ENCODE assay signal across 15 cellular contexts in the genomic region with DNA sequence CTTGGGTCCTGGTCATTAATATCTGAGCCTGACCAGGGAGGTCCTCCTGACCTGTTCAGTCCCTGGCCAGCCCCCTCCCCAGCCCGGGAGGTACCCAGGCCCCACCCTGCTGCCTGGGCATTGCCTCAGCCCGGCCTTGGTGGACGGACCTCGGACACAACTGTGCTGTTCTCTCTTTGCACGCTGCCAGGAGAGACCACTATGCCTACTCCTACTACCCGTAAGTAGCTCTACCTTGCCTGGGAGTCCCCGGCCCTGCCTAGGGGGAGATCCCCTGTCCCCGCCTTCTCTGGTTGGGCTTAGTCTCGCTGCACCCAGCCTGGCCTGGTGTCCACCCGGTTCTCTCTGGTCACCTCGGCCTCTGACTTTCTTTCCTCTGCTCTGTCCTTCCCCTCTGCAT. TPM values are rescaled to one million over a fixed set of nuclear protein-coding genes. Genes with fewer than 3 reads are reported as not detected.
DNase-seq lines count a peak whose midpoint lies in the region; TF ChIP-seq lines count a peak whose summit lies in the region.
"Had no signal": no experiment of that assay in that cellular context is flagged by ENCODE, and none has a peak within 500 bp of the region (broad histone marks: within the 10 kb centered on the region; RNA-seq: fewer than 3 reads in every experiment).

No MANE protein-coding gene starts in this region.

- H3K23me2 ChIP-seq in H9 (ENCODE audit: insufficient read length, low read depth, low read length, poor library complexity, severe bottlenecking), result no peaks in the 10 kb centered on the region

- no peak overlapping the region for H2BK15ac ChIP-seq in H9 (ENCODE audit: low read depth, low read length)

- no peak overlapping the region for H3K14ac ChIP-seq in H9 (ENCODE audit: insufficient read depth, low read length)

- no peak overlapping the region for H3K4me3 ChIP-seq in osteoblast (ENCODE audit: insufficient read depth, low read length)
- H3K4me3 ChIP-seq: A549, HAP-1 had no signal

- H2BK5ac ChIP-seq in H9 (ENCODE audit: insufficient read length, low read length), result no peak overlapping the region

- DNase-seq in H9 (no peak), chondrocyte (ENCODE audit: low spot score) (peak; percentile 66), osteoblast (ENCODE audit: insufficient read length, low spot score, missing footprints) (peak; percentile 72), NCI-H510A treated with DMSO at 0.1 percent for 48 hours (lab: John Stamatoyannopoulos, UW) (no peak), ureter (ENCODE audit: low spot score) (no peak), globus pallidus (ENCODE audit: low spot score) (no peak)
- DNase-seq: BE2C; CD4-positive, alpha-beta memory T cell; DMS153; DMS79 treated with DMSO at 0.1 percent for 48 hours; EL; GOT3 had no signal

- H3K27ac ChIP-seq in H9 (ENCODE audit: insufficient read length, low read depth, low read length) (no peak overlapping the region), osteoblast (ENCODE audit: low read depth, low read length) (no peak overlapping the region)
- H3K27ac ChIP-seq: A549, C4-2B had no signal

- H3K36me3 Mint-ChIP-seq in H9 (ENCODE audit: insufficient read depth in 1 of 3, low read depth in 3 of 3) (peaks cover 2 to 35% (median 27%) of the 10 kb centered on the region in 3 experiments; a peak in 5 of 7 replicates), chondrocyte (ENCODE audit: low read depth) (peaks cover 8% of the 10 kb centered on the region)
- H3K36me3 Mint-ChIP-seq: CD4-positive, alpha-beta memory T cell had no signal

- no peak overlapping the region for H3K18ac ChIP-seq in H9 (ENCODE audit: insufficient read length, low read depth, low read length)

- H3K9ac ChIP-seq in H9 (ENCODE audit: extremely low read depth, insufficient read length, low read length), result no peak overlapping the region

- H2AK5ac ChIP-seq in H9 (ENCODE audit: insufficient read length, low read length), result no peak overlapping the region

- H2BK12ac ChIP-seq in H9 (ENCODE audit: insufficient read length, low read depth, low read length), result no peak overlapping the region

- H3K36me3 ChIP-seq in osteoblast (ENCODE audit: insufficient read depth, low read length), result no peaks in the 10 kb centered on the region
- H3K36me3 ChIP-seq: BE2C had no signal

- no peaks in the 10 kb centered on the region for H3K79me2 ChIP-seq in H9 (ENCODE audit: insufficient read depth, low read length)
- no peaks in the 10 kb centered on the region for H3K79me2 ChIP-seq in osteoblast (ENCODE audit: insufficient read depth, low read length)

- H3K27me3 ChIP-seq in H9 (ENCODE audit: insufficient read depth, low read length) (no peaks in the 10 kb centered on the region), osteoblast (ENCODE audit: insufficient read depth, low read length) (no peaks in the 10 kb centered on the region)
- H3K27me3 ChIP-seq: BE2C had no signal

- H3K4me1 Mint-ChIP-seq in H9, result peaks cover 3 to 14% of the 10 kb centered on the region in 2 experiments; a peak in 3 of 4 replicates
- H3K4me1 Mint-ChIP-seq in chondrocyte (ENCODE audit: low read depth), result no peaks in the 10 kb centered on the region
- H3K4me1 Mint-ChIP-seq: CD4-positive, alpha-beta memory T cell had no signal

- no peaks in the 10 kb centered on the region for H3K9me3 Mint-ChIP-seq in H9
- no peaks in the 10 kb centered on the region for H3K9me3 Mint-ChIP-seq in chondrocyte (ENCODE audit: low read depth)
- H3K9me3 Mint-ChIP-seq: CD4-positive, alpha-beta memory T cell had no signal

- no peak overlapping the region for H3K4me2 ChIP-seq in H9 (ENCODE audit: insufficient read depth, insufficient read length, low read length)
- H3K4me2 ChIP-seq in osteoblast (ENCODE audit: insufficient read depth, low read length), result no peak overlapping the region
- H3K4me2 ChIP-seq: A549 had no signal

- no peak overlapping the region for H2BK20ac ChIP-seq in H9 (ENCODE audit: low read depth, low read length, poor library complexity, severe bottlenecking)

- H4K20me1 ChIP-seq in H9 (ENCODE audit: control insufficient read depth, insufficient read depth, insufficient read length) (no peaks in the 10 kb centered on the region), osteoblast (ENCODE audit: insufficient read depth, low read length) (no peaks in the 10 kb centered on the region)

- no peak overlapping the region for H3T11ph ChIP-seq in H9 (ENCODE audit: low read length)

- no peak overlapping the region for H2AFZ ChIP-seq in H9 (ENCODE audit: low read length)
- H2AFZ ChIP-seq in osteoblast (ENCODE audit: low read length), result no peak overlapping the region

- H2BK120ac ChIP-seq in H9 (ENCODE audit: low read depth, low read length, poor library complexity, severe bottlenecking), result no peak overlapping the region

- H3K23ac ChIP-seq in H9 (ENCODE audit: insufficient read length, low read depth, low read length), result no peak overlapping the region

- H4K91ac ChIP-seq in H9 (ENCODE audit: insufficient read length, low read depth, low read length), result no peak overlapping the region

- H3K4ac ChIP-seq in H9 (ENCODE audit: low read depth, low read length), result no peak overlapping the region

- H3K4me1 ChIP-seq in H9 (ENCODE audit: insufficient read depth, low read length), result no peaks in the 10 kb centered on the region
- no peaks in the 10 kb centered on the region for H3K4me1 ChIP-seq in osteoblast (ENCODE audit: insufficient read depth, low read length)
- H3K4me1 ChIP-seq: A549, BE2C, HAP-1 had no signal

- TF ChIP-seq CTCF in H9 (conservative IDR thresholded peaks at IDR 0.05) (no peak), chondrocyte (IDR thresholded peaks at IDR 0.05) (no peak), osteoblast (IDR thresholded peaks at IDR 0.05; ENCODE audit: extremely low read depth, low read depth, low read length) (no peak)

- H3K79me1 ChIP-seq in H9 (ENCODE audit: insufficient read depth, low read depth, low read length, poor library complexity, severe bottlenecking), result no peaks in the 10 kb centered on the region

- H4K8ac ChIP-seq in H9 (replicated peaks; ENCODE audit: insufficient read length, low read depth, low read length), result no peak overlapping the region

- no peak overlapping the region for H3K56ac ChIP-seq in H9 (ENCODE audit: insufficient read length, low read depth, low read length)

- H4K5ac ChIP-seq in H9 (ENCODE audit: insufficient read length, low read depth, low read length), result no peak overlapping the region

- H3K27ac Mint-ChIP-seq in H9 (peak overlapping the region; percentile 25 to 93 (median 71); a peak in 5 of 7 replicates), chondrocyte (ENCODE audit: unreplicated experiment) (no peak overlapping the region)

- no peaks in the 10 kb centered on the region for H3K9me3 ChIP-seq in H9 (ENCODE audit: control insufficient read depth, low read depth, low read length)
- no peaks in the 10 kb centered on the region for H3K9me3 ChIP-seq in osteoblast (ENCODE audit: low read depth, low read length)
- H3K9me3 ChIP-seq: A549, BE2C, HAP-1 had no signal

- WGBS in H9 (ENCODE audit: extremely low coverage, insufficient read length, low lambda C conversion rate), result no CpG with 5 or more reads among the region's 11 CpGs

- H3K27me3 Mint-ChIP-seq in H9 (ENCODE audit: low read depth) (no peaks in the 10 kb centered on the region), chondrocyte (ENCODE audit: low read depth) (no peaks in the 10 kb centered on the region)
- H3K27me3 Mint-ChIP-seq: CD4-positive, alpha-beta memory T cell had no signal

- H3K4me3 Mint-ChIP-seq in H9, result no peak overlapping the region
- H3K4me3 Mint-ChIP-seq in chondrocyte (ENCODE audit: unreplicated experiment), result no peak overlapping the region
- H3K4me3 Mint-ChIP-seq: CD4-positive, alpha-beta memory T cell had no signal

RNA-seq across cellular contexts. Expression of gene PTPRU, which starts 53.2 kb away (rescaled TPM):
- total RNA-seq in H9 (2021) (45.0 and 45.5 TPM in 2 replicates), chondrocyte (12.6 to 20.7 TPM (median 14.8 TPM) in 3 replicates), osteoblast (9.4 and 16.2 TPM in 2 replicates), ureter (100 TPM)

RNA-seq across cellular contexts. Expression of gene MECR, which starts 58.8 kb away (rescaled TPM):
- total RNA-seq in H9 (2021) (25.8 and 30.9 TPM in 2 replicates), chondrocyte (15.2 to 24.5 TPM (median 15.6 TPM) in 3 replicates), osteoblast (23.5 and 25.6 TPM in 2 replicates), ureter (49.0 TPM)

Comparison
In these comparisons a context has a peak if more than half of its experiments do, and no peak if none do; other contexts are left out.
1. DNase-seq: peak in chondrocyte (single experiment) and osteoblast (single experiment); none in H9 (single experiment), NCI-H510A treated with DMSO at 0.1 percent for 48 hours (single experiment), ureter (single experiment) and globus pallidus (single experiment).